ENCODE assay signal across 10 cellular contexts in the genomic region with DNA sequence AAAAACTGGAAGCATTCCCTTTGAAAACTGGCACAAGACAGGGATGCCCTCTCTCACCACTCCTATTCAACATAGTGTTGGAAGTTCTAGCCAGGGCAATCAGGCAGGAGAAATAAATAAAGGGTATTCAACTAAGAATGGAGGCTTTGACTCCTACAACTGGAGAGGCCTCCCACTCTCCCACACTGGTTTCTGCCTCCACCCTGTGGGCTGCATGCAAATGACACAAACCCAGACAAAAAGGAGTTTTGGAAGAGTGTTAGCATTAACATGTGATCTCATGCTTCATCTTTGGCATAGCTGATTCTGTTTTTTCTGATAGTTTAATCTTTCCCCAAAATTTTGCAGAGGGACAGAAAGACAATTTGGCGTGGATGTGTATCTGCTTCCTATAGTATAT.
DNase-seq lines count a peak whose midpoint lies in the region; ATAC-seq and TF ChIP-seq lines count a peak whose summit lies in the region.
"Had no signal": no experiment of that assay in that cellular context is flagged by ENCODE, and none has a peak within 500 bp of the region (broad histone marks: within the 10 kb centered on the region; RNA-seq: fewer than 3 reads in every experiment).

No MANE protein-coding gene starts in this region.

- H3K9me3 ChIP-seq in neural cell (ENCODE audit: low read length), result no peaks in the 10 kb centered on the region
- no peaks in the 10 kb centered on the region for H3K9me3 ChIP-seq in sigmoid colon

- H3K36me3 ChIP-seq in neural cell (ENCODE audit: insufficient read depth, low read length), result no peaks in the 10 kb centered on the region
- no peaks in the 10 kb centered on the region for H3K36me3 ChIP-seq in sigmoid colon

- no peak for TF ChIP-seq POLR2A in sigmoid colon (IDR thresholded peaks at IDR 0.05)

- peaks cover 3% of the 10 kb centered on the region for H3K9me3 Mint-ChIP-seq in chondrocyte (ENCODE audit: low read depth)
- H3K9me3 Mint-ChIP-seq: T-helper 1 cell treated with Interleukin-12 subunit alpha and Interleukin-12 subunit beta and Interleukin-4 antibody, amounts not matched to agents 30 μg/mL and 1 μg/mL, for 36 hours had no signal

- H3K9ac ChIP-seq in neural cell (ENCODE audit: low read length), result no peak overlapping the region

- H2AFZ ChIP-seq in neural cell (ENCODE audit: low read depth, low read length), result no peak overlapping the region

- no peak overlapping the region for H3K4me3 Mint-ChIP-seq in chondrocyte (ENCODE audit: unreplicated experiment)
- H3K4me3 Mint-ChIP-seq: T-helper 1 cell treated with Interleukin-12 subunit alpha and Interleukin-12 subunit beta and Interleukin-4 antibody, amounts not matched to agents 30 μg/mL and 1 μg/mL, for 36 hours had no signal

- no peak overlapping the region for H3K4me3 ChIP-seq in GM12864 (ENCODE audit: low read depth, low read length)
- no peak overlapping the region for H3K4me3 ChIP-seq in LNCaP clone FGC (ENCODE audit: low read depth, low read length)
- H3K4me3 ChIP-seq in neural cell (ENCODE audit: low read length), result no peak overlapping the region
- H3K4me3 ChIP-seq in sigmoid colon, result no peak overlapping the region

- no peaks in the 10 kb centered on the region for H3K9me2 ChIP-seq in neural cell (ENCODE audit: insufficient read depth, low read length)

- ATAC-seq in GM21526 (IDR thresholded peaks at IDR 0.05; ENCODE audit: low FRiP score, unreplicated experiment), result no peak

- H3F3A ChIP-seq in neural cell (ENCODE audit: insufficient read depth, low read length, poor library complexity, severe bottlenecking), result no peaks in the 10 kb centered on the region

- H3K4me1 ChIP-seq in sigmoid colon, result no peaks in the 10 kb centered on the region

- H3K27ac Mint-ChIP-seq in chondrocyte (ENCODE audit: unreplicated experiment), result no peak overlapping the region
- H3K27ac Mint-ChIP-seq: T-helper 1 cell treated with Interleukin-12 subunit alpha and Interleukin-12 subunit beta and Interleukin-4 antibody, amounts not matched to agents 30 μg/mL and 1 μg/mL, for 36 hours had no signal

- TF ChIP-seq EP300 in neural cell (conservative IDR thresholded peaks at IDR 0.05; ENCODE audit: poor library complexity, severe bottlenecking), result no peak
- no peak for TF ChIP-seq EP300 in sigmoid colon (IDR thresholded peaks at IDR 0.05)

- H3K4me1 Mint-ChIP-seq in chondrocyte (ENCODE audit: low read depth), result peaks cover 4% of the 10 kb centered on the region

- 82 to 90% methylated on average over 1 of the region's 1 CpG for WGBS in sigmoid colon, 2 donors

- H3K27me3 Mint-ChIP-seq in chondrocyte (ENCODE audit: low read depth), result peaks cover 17% of the 10 kb centered on the region

- H3K27ac ChIP-seq in neural cell (ENCODE audit: low read length), result no peak overlapping the region
- no peak overlapping the region for H3K27ac ChIP-seq in sigmoid colon

- DNase-seq in GM12864 (ENCODE audit: low read depth), result no peak
- no peak for DNase-seq in LNCaP clone FGC (ENCODE audit: low read depth)
- DNase-seq in chondrocyte (ENCODE audit: low spot score), result no peak
- DNase-seq in NCI-H2171 treated with DMSO at 0.1 percent for 48 hours (lab: John Stamatoyannopoulos, UW), result no peak
- DNase-seq in sigmoid colon, result no peak
- no peak for DNase-seq in NCI-H2107 treated with DMSO at 0.1 percent for 48 hours (lab: John Stamatoyannopoulos, UW; ENCODE audit: unreplicated experiment)
- DNase-seq: right cardiac atrium had no signal

- TF ChIP-seq CTCF in GM12864 (IDR thresholded peaks at IDR 0.05; ENCODE audit: low read depth, low read length, missing control alignments) (peak; percentile 18), LNCaP clone FGC (IDR thresholded peaks at IDR 0.05; ENCODE audit: control insufficient read depth, extremely low read depth, insufficient read depth) (peak; percentile 83), chondrocyte (IDR thresholded peaks at IDR 0.05) (peak; percentile 73), neural cell (IDR thresholded peaks at IDR 0.05; ENCODE audit: poor library complexity, severe bottlenecking) (peak; percentile 48), sigmoid colon (IDR thresholded peaks at IDR 0.05) (no peak)

- intact Hi-C loops in sigmoid colon (cut with DNase I), result no loop called here

- no peak overlapping the region for H3K4me2 ChIP-seq in neural cell (ENCODE audit: low read length)

- H3K27me3 ChIP-seq in neural cell (ENCODE audit: insufficient read depth, low read depth, low read length) (no peaks in the 10 kb centered on the region), sigmoid colon (no peaks in the 10 kb centered on the region)

- TF ChIP-seq RAD21 in neural cell (conservative IDR thresholded peaks at IDR 0.05), result peak; percentile 60

- H3K36me3 Mint-ChIP-seq in chondrocyte (ENCODE audit: low read depth), result peaks cover 3% of the 10 kb centered on the region

- no peaks in the 10 kb centered on the region for H4K20me1 ChIP-seq in neural cell (ENCODE audit: insufficient read depth)

- H3K79me2 ChIP-seq in neural cell (replicated peaks; ENCODE audit: insufficient read depth, low read length), result no peaks in the 10 kb centered on the region

TF ChIP-seq in neural cell, 6 proteins besides CTCF, POLR2A, EP300 and RAD21:
- TF ChIP-seq MXI1 (conservative IDR thresholded peaks at IDR 0.05; ENCODE audit: poor library complexity, severe bottlenecking) (no peak), SMC3 (conservative IDR thresholded peaks at IDR 0.05; ENCODE audit: poor library complexity) (peak; percentile 52)
TF ChIP-seq in neural cell: peak in this region for 1.

Comparison
In these comparisons a context has a peak if more than half of its experiments do, and no peak if none do; other contexts are left out.
1. CTCF ChIP-seq: peak in GM12864 (single experiment), LNCaP clone FGC (single experiment), chondrocyte (single experiment) and neural cell (single experiment); none in sigmoid colon (0 of 4).